Comparison of ENCODE assay signal across 1 cellular context in genomic region chr3:142623209-142623608, GRCh38.
TF ChIP-seq lines count a peak whose summit lies in the region.

No MANE protein-coding gene starts in this region.

TF ChIP-seq in K562, 482 proteins besides CTCF, POLR2A, EP300 and RAD21 (continued from another document):
- TF ChIP-seq ZHX1 (conservative IDR thresholded peaks at IDR 0.05; ENCODE audit: low read length): no peak
- no peak for TF ChIP-seq ZNF395 (CRISPR knock-in tag; IDR thresholded peaks at IDR 0.05)
- peak; percentile 45 for TF ChIP-seq ATF3 (IDR thresholded peaks at IDR 0.05)
- TF ChIP-seq ATF3 (CRISPR knock-in tag; conservative IDR thresholded peaks at IDR 0.05): no peak
- no peak for TF ChIP-seq MAFK (IDR thresholded peaks at IDR 0.05; ENCODE audit: low read length)
- TF ChIP-seq HSF4 (CRISPR knock-in tag; IDR thresholded peaks at IDR 0.05; ENCODE audit: borderline replicate concordance): no peak
TF ChIP-seq in K562: peak in this region for 1.
